ENCODE assay signal across 9 cellular contexts in genomic region chr3:129282727-129283327, GRCh38. TPM values are rescaled to one million over a fixed set of nuclear protein-coding genes. Genes with fewer than 3 reads are reported as not detected.
DNase-seq lines count a peak whose midpoint lies in the region; ATAC-seq and TF ChIP-seq lines count a peak whose summit lies in the region.
"Had no signal": no experiment of that assay in that cellular context is flagged by ENCODE, and none has a peak within 500 bp of the region (broad histone marks: within the 10 kb centered on the region; RNA-seq: fewer than 3 reads in every experiment).

No MANE protein-coding gene starts in this region.

- no peaks in the 10 kb centered on the region for H3K9me3 Mint-ChIP-seq in CD4-positive, alpha-beta T cell
- H3K9me3 Mint-ChIP-seq: dendritic cell treated with granulocyte-macrophage colony-stimulating factor and Interleukin-4, amounts not matched to agents 40 ng/mL and 50 ng/mL, for 4 days had no signal

- no peaks in the 10 kb centered on the region for H3K27me3 Mint-ChIP-seq in CD4-positive, alpha-beta T cell

- H3K9me3 ChIP-seq in CD4-positive, alpha-beta T cell (ENCODE audit: control insufficient read depth, low read length): no peaks in the 10 kb centered on the region

- peaks cover 65% of the 10 kb centered on the region for H3K36me3 Mint-ChIP-seq in CD4-positive, alpha-beta T cell (ENCODE audit: low read depth)

- CTCF ChIA-PET in CD4-positive, alpha-beta T cell (lab: Charles Lee): interaction anchor here (0.5 to 2.8 kb wide), 2 partner anchors 32 to 34 kb away, joined by 4 to 21 read pairs; a partner anchor contains a TSS

- no peaks in the 10 kb centered on the region for H3K27me3 ChIP-seq in CD4-positive, alpha-beta T cell (ENCODE audit: control insufficient read depth, insufficient read depth, low read length)

- no peak for TF ChIP-seq CTCF in CD4-positive, alpha-beta T cell (IDR thresholded peaks at IDR 0.05)

- H3K27ac Mint-ChIP-seq in CD4-positive, alpha-beta T cell: peak overlapping the region; percentile 95
- H3K27ac Mint-ChIP-seq: dendritic cell treated with granulocyte-macrophage colony-stimulating factor and Interleukin-4, amounts not matched to agents 40 ng/mL and 50 ng/mL, for 4 days had no signal

- DNase-seq in CD4-positive, alpha-beta T cell: no peak
- peak; percentile 16 for DNase-seq in activated naive CD4-positive, alpha-beta T cell treated with anti-CD3 and anti-CD28 coated beads, Interleukin-2, amount 50 U/mL, for 16 hours
- peak; percentile 21 for DNase-seq in stimulated activated naive CD8-positive, alpha-beta T cell treated with anti-CD3 and anti-CD28 coated beads, Interleukin-15, Interleukin-2, amounts not matched to agents 100 U/mL and 50 U/mL, for 24 hours
- DNase-seq in activated effector memory CD4-positive, alpha-beta T cell treated with Interleukin-2 at 50 U/mL for 16 hours: no peak
- DNase-seq in islet precursor cell: no peak
- no peak for DNase-seq in inferior parietal cortex (ENCODE audit: extremely low spot score)

- intact Hi-C loops in CD4-positive, alpha-beta T cell (cut with DNase I, micrococcal nuclease): loop anchor here in 1 of 2 experiments (2.0 kb wide), 1 partner anchor 98 kb away; no protein-coding TSS in a partner anchor

- POLR2A ChIA-PET in CD4-positive, alpha-beta T cell (lab: Charles Lee): interaction anchor here (0.6 to 2.8 kb wide), 4 partner anchors 31 to 162 kb away, joined by 3 to 29 read pairs (median 4); a partner anchor contains a TSS

- peaks cover 66% of the 10 kb centered on the region for H3K4me1 Mint-ChIP-seq in CD4-positive, alpha-beta T cell (ENCODE audit: low read depth)

- ATAC-seq in CD4-positive, alpha-beta T cell (ENCODE audit: poor library complexity): no peak
- ATAC-seq in GM19438 (IDR thresholded peaks at IDR 0.05; ENCODE audit: low read depth, unreplicated experiment) (peak; percentile 72), HG03439 (IDR thresholded peaks at IDR 0.05; ENCODE audit: unreplicated experiment) (peak; percentile 71)
- ATAC-seq in stimulated activated naive CD8-positive, alpha-beta T cell treated with anti-CD3 and anti-CD28 coated beads, Interleukin-15, Interleukin-2, amounts not matched to agents 100 U/mL and 50 U/mL, for 24 hours: peak; percentile 72

- no peak overlapping the region for H3K27ac ChIP-seq in CD4-positive, alpha-beta T cell (ENCODE audit: low read depth, low read length)

- H3K4me3 Mint-ChIP-seq in CD4-positive, alpha-beta T cell: peak overlapping the region; percentile 73
- H3K4me3 Mint-ChIP-seq: dendritic cell treated with granulocyte-macrophage colony-stimulating factor and Interleukin-4, amounts not matched to agents 40 ng/mL and 50 ng/mL, for 4 days had no signal

RNA-seq across cellular contexts. Expression of gene HMCES, which starts 4.2 kb away (rescaled TPM):
- total RNA-seq in CD4-positive, alpha-beta T cell: 10 to 100 TPM; 63.5 to 64.0 TPM

RNA-seq across cellular contexts. Expression of gene COPG1, which starts 33.4 kb away (rescaled TPM):
- total RNA-seq in CD4-positive, alpha-beta T cell: 10 to 100 TPM; 77.7 to 79.3 TPM

Comparison
In these comparisons a context has a peak if more than half of its experiments do, and no peak if none do; other contexts are left out.
1. DNase-seq: peak in activated naive CD4-positive, alpha-beta T cell treated with anti-CD3 and anti-CD28 coated beads, Interleukin-2, amount 50 U/mL, for 16 hours (single experiment) and stimulated activated naive CD8-positive, alpha-beta T cell treated with anti-CD3 and anti-CD28 coated beads, Interleukin-15, Interleukin-2, amounts not matched to agents 100 U/mL and 50 U/mL, for 24 hours (single experiment); none in CD4-positive, alpha-beta T cell (0 of 10), activated effector memory CD4-positive, alpha-beta T cell treated with Interleukin-2 at 50 U/mL for 16 hours (single experiment), islet precursor cell (single experiment) and inferior parietal cortex (single experiment).